12 cellular contexts compared by ENCODE assay signal in the genomic region with DNA sequence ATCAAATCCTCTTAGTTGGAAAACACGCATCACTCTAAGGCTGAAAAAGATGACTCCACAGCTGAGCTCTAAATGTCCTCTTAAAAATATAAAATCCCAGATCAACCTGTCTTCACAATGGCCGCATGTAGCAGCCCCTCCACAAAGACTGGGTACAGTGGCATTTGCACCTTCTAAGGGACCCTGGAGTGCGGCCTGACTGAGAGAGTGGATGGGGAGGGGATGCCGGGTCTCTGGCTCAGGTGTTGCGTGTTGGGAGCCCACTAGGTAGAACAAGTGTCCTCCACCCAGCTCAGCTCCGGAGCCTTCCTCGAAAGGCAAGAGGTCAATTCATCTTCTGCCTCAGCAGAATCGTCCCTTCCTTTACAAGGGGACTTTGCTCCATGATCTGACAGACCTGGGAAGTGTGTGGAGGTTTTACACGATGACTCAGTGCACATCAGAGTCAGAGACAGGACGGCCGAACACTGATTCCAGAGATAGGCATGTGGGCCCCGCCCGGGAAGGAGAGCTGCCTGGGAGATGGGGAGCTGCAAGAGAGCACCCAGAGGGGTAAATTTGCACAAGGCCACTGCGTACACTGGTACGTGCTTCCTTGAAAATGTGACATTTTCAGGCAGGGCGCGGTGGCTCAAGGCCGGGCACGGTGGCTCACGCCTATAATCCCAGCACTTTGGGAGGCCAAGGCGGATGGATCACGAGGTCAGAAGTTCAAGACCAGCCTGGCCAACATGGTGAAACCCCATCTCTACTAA. TPM values are rescaled to one million over a fixed set of nuclear protein-coding genes. Genes with fewer than 3 reads are reported as not detected.
DNase-seq lines count a peak whose midpoint lies in the region; ATAC-seq and TF ChIP-seq lines count a peak whose summit lies in the region.
"Had no signal": no experiment of that assay in that cellular context is flagged by ENCODE, and none has a peak within 500 bp of the region (broad histone marks: within the 10 kb centered on the region; RNA-seq: fewer than 3 reads in every experiment).

No MANE protein-coding gene starts in this region.

- H3K4me3 ChIP-seq in choroid plexus epithelial cell (ENCODE audit: low read depth, low read length): no peak overlapping the region
- H3K4me3 ChIP-seq: uterus had no signal

- no peak for ATAC-seq in HG02852 (IDR thresholded peaks at IDR 0.05; ENCODE audit: unreplicated experiment)
- ATAC-seq in GM18511 (IDR thresholded peaks at IDR 0.05; ENCODE audit: unreplicated experiment): no peak

- TF ChIP-seq CTCF in choroid plexus epithelial cell (conservative IDR thresholded peaks at IDR 0.05; ENCODE audit: low read depth, low read length): no peak

- DNase-seq in EH (ENCODE audit: low read depth): peak; percentile 84
- peak; percentile 90 for DNase-seq in NCI-H226
- DNase-seq in choroid plexus epithelial cell (ENCODE audit: low read depth): peak; percentile 84
- peak; percentile 88 for DNase-seq in mesenteric fat pad (ENCODE audit: low spot score)
- DNase-seq in NCI-H187 (lab: John Stamatoyannopoulos, UW): no peak
- DNase-seq in NCI-H526 (lab: John Stamatoyannopoulos, UW): no peak
- DNase-seq: aorta, C1 segment of cervical spinal cord, NCI-H1694 treated with DMSO at 0.1 percent for 48 hours, uterus had no signal

RNA-seq across cellular contexts. Expression of a gene that starts 23.5 kb away (rescaled TPM):
- 0.45 TPM for total RNA-seq in mesenteric fat pad

Comparison
In these comparisons a context has a peak if more than half of its experiments do, and no peak if none do; other contexts are left out.
1. DNase-seq: peak in EH (single experiment), NCI-H226 (single experiment), choroid plexus epithelial cell (single experiment) and mesenteric fat pad (single experiment); none in NCI-H187 (0 of 2) and NCI-H526 (0 of 2).